In the genomic region with DNA sequence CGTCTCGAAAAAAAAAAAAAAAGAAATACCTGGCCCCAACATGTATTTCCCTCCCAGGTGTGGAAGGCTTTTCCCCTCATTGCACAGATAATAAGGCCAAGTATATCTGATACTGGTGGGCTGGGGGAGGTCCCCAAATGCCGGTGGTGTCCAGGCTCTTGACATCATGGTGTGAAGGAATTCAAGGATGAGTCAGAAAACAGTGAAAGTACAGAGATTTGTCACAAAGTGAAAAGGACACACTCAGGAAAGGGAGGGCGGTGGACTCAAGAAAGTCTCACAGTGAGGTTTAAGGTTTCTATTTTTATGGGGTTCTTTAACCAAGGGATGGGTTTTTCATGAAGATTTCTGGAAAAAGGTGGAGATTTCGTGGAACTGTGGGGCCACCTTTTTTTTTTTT, we compare ENCODE assay signal across 15 cellular contexts. TPM values are rescaled to one million over a fixed set of nuclear protein-coding genes. Genes with fewer than 3 reads are reported as not detected.
DNase-seq lines count a peak whose midpoint lies in the region; ATAC-seq and TF ChIP-seq lines count a peak whose summit lies in the region.
"Had no signal": no experiment of that assay in that cellular context is flagged by ENCODE, and none has a peak within 500 bp of the region (broad histone marks: within the 10 kb centered on the region; RNA-seq: fewer than 3 reads in every experiment).

No MANE protein-coding gene starts in this region.

- no peak overlapping the region for H3K27ac Mint-ChIP-seq in activated T-cell treated with anti-CD3 and anti-CD28 coated beads, Interleukin-2, amount 50 U/mL, for 72 hours
- no peak overlapping the region for H3K27ac Mint-ChIP-seq in stimulated activated naive CD8-positive, alpha-beta T cell treated with anti-CD3 and anti-CD28 coated beads, Interleukin-15, amount 100 ng/mL, for 72 hours

- TF ChIP-seq POLR2A in breast epithelium (IDR thresholded peaks at IDR 0.05), result no peak

- no peak overlapping the region for H3K4me3 ChIP-seq in breast epithelium
- H3K4me3 ChIP-seq: dorsolateral prefrontal cortex, right lobe of liver, thoracic aorta had no signal

- H3K9me3 ChIP-seq in breast epithelium, result no peaks in the 10 kb centered on the region
- H3K9me3 ChIP-seq: right lobe of liver, thoracic aorta had no signal

- peaks cover 11% of the 10 kb centered on the region for H3K27me3 Mint-ChIP-seq in activated T-cell treated with anti-CD3 and anti-CD28 coated beads, Interleukin-2, amount 50 U/mL, for 72 hours (ENCODE audit: low read depth)
- H3K27me3 Mint-ChIP-seq in stimulated activated naive CD8-positive, alpha-beta T cell treated with anti-CD3 and anti-CD28 coated beads, Interleukin-15, amount 100 ng/mL, for 72 hours, result peaks cover 8% of the 10 kb centered on the region

- no peaks in the 10 kb centered on the region for H3K9me3 Mint-ChIP-seq in activated T-cell treated with anti-CD3 and anti-CD28 coated beads, Interleukin-2, amount 50 U/mL, for 72 hours
- H3K9me3 Mint-ChIP-seq in stimulated activated naive CD8-positive, alpha-beta T cell treated with anti-CD3 and anti-CD28 coated beads, Interleukin-15, amount 100 ng/mL, for 72 hours, result no peaks in the 10 kb centered on the region

- no peaks in the 10 kb centered on the region for H3K4me1 ChIP-seq in breast epithelium

- no peaks in the 10 kb centered on the region for H3K27me3 ChIP-seq in breast epithelium
- H3K27me3 ChIP-seq: dorsolateral prefrontal cortex, right lobe of liver had no signal

- POLR2A ChIA-PET in HEK293T (lab: Yijun Ruan, JAX), result no interaction called here

- H3K4me3 Mint-ChIP-seq in activated T-cell treated with anti-CD3 and anti-CD28 coated beads, Interleukin-2, amount 50 U/mL, for 72 hours, result no peak overlapping the region
- H3K4me3 Mint-ChIP-seq in stimulated activated naive CD8-positive, alpha-beta T cell treated with anti-CD3 and anti-CD28 coated beads, Interleukin-15, amount 100 ng/mL, for 72 hours, result peak overlapping the region; percentile 25 to 51

- peaks cover 4% of the 10 kb centered on the region for H3K4me1 Mint-ChIP-seq in activated T-cell treated with anti-CD3 and anti-CD28 coated beads, Interleukin-2, amount 50 U/mL, for 72 hours (ENCODE audit: low read depth)
- H3K4me1 Mint-ChIP-seq in stimulated activated naive CD8-positive, alpha-beta T cell treated with anti-CD3 and anti-CD28 coated beads, Interleukin-15, amount 100 ng/mL, for 72 hours, result peaks cover 12% of the 10 kb centered on the region

- no peak overlapping the region for H3K27ac ChIP-seq in breast epithelium
- H3K27ac ChIP-seq: dorsolateral prefrontal cortex, right lobe of liver, thoracic aorta had no signal

- DNase-seq in activated T-cell treated with anti-CD3 and anti-CD28 coated beads, Interleukin-2, amount 50 U/mL, for 72 hours, result no peak
- DNase-seq in activated T-cell treated with anti-CD3 and anti-CD28 coated beads for 4 hours (no peak), HEK293T (ENCODE audit: extremely low spot score) (no peak), amygdala (lab: John Stamatoyannopoulos, UW) (no peak), breast epithelium (ENCODE audit: low spot score in 2 of 2) (no peak)
- peak in 1 of 2 donors; percentile 47 for DNase-seq in stimulated activated naive CD8-positive, alpha-beta T cell treated with anti-CD3 and anti-CD28 coated beads, Interleukin-15, amount 100 ng/mL, for 72 hours
- DNase-seq: amniotic stem cell, dorsolateral prefrontal cortex, H7, NCI-H524 treated with DMSO at 0.1 percent for 48 hours, right lobe of liver, T-helper 9 cell had no signal

- intact Hi-C loops in breast epithelium (cut with DNase I; ENCODE audit: low total_unique reads), result no loop called here

- no peak for TF ChIP-seq CTCF in breast epithelium (IDR thresholded peaks at IDR 0.05)

- no peaks in the 10 kb centered on the region for H3K36me3 ChIP-seq in breast epithelium
- H3K36me3 ChIP-seq: right lobe of liver, thoracic aorta had no signal

- CTCF ChIA-PET in HEK293T (lab: Yijun Ruan, JAX), result no interaction called here

- peak; percentile 63 to 75 for ATAC-seq in activated T-cell treated with anti-CD3 and anti-CD28 coated beads, Interleukin-2, amount 50 U/mL, for 72 hours (replicated peaks in 1 of 2)
- ATAC-seq in GM21786 (IDR thresholded peaks at IDR 0.05; ENCODE audit: unreplicated experiment) (peak; percentile 83), HG03558 (IDR thresholded peaks at IDR 0.05; ENCODE audit: extremely low read depth, unreplicated experiment) (peak; percentile 66)
- ATAC-seq in stimulated activated naive CD8-positive, alpha-beta T cell treated with anti-CD3 and anti-CD28 coated beads, Interleukin-15, amount 100 ng/mL, for 72 hours, result peak; percentile 90
- ATAC-seq: right lobe of liver had no signal

- no peaks in the 10 kb centered on the region for H3K36me3 Mint-ChIP-seq in activated T-cell treated with anti-CD3 and anti-CD28 coated beads, Interleukin-2, amount 50 U/mL, for 72 hours (ENCODE audit: insufficient read depth in 2 of 2)

TF ChIP-seq in HEK293T, 16 proteins besides CTCF, POLR2A, EP300 and RAD21:
- no peak for TF ChIP-seq L3MBTL2 (conservative IDR thresholded peaks at IDR 0.05)
- TF ChIP-seq ZNF384 (IDR thresholded peaks at IDR 0.05), result no peak
- no peak for TF ChIP-seq CTBP1 (IDR thresholded peaks at IDR 0.05; ENCODE audit: borderline replicate concordance)
- TF ChIP-seq ELF4 (IDR thresholded peaks at IDR 0.05), result no peak
- TF ChIP-seq, protein P1, sequence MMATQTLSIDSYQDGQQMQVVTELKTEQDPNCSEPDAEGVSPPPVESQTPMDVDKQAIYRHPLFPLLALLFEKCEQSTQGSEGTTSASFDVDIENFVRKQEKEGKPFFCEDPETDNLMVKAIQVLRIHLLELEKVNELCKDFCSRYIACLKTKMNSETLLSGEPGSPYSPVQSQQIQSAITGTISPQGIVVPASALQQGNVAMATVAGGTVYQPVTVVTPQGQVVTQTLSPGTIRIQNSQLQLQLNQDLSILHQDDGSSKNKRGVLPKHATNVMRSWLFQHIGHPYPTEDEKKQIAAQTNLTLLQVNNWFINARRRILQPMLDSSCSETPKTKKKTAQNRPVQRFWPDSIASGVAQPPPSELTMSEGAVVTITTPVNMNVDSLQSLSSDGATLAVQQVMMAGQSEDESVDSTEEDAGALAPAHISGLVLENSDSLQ (IDR thresholded peaks at IDR 0.05), result no peak
- no peak for TF ChIP-seq FOXA1 (IDR thresholded peaks at IDR 0.05)
- TF ChIP-seq SP1 (IDR thresholded peaks at IDR 0.05), result no peak
- TF ChIP-seq ARNT (IDR thresholded peaks at IDR 0.05), result no peak
- no peak for TF ChIP-seq BHLHE40 (IDR thresholded peaks at IDR 0.05; ENCODE audit: borderline replicate concordance)
- no peak for TF ChIP-seq FOXM1 (IDR thresholded peaks at IDR 0.05; ENCODE audit: borderline replicate concordance)
TF ChIP-seq in HEK293T: peak in this region for 0.

RNA-seq across cellular contexts. Expression of gene FZD5, which starts 37.8 kb away (rescaled TPM):
- under 1 TPM; 0.65 to 0.70 TPM for total RNA-seq in activated T-cell treated with anti-CD3 and anti-CD28 coated beads, Interleukin-2, amount 50 U/mL, for 72 hours
- total RNA-seq in breast epithelium, result 10 to 100 TPM in 2 of 3 donors, 1 to 10 TPM in 1; 5.2 to 17.0 (median 12.1) TPM

Comparison
In these comparisons a context has a peak if more than half of its experiments do, and no peak if none do; other contexts are left out.
1. H3K4me3 Mint-ChIP-seq: peak in stimulated activated naive CD8-positive, alpha-beta T cell treated with anti-CD3 and anti-CD28 coated beads, Interleukin-15, amount 100 ng/mL, for 72 hours (2 of 2); none in activated T-cell treated with anti-CD3 and anti-CD28 coated beads, Interleukin-2, amount 50 U/mL, for 72 hours (0 of 2).
2. Peak in every context shown above with its lines, with median percentiles within 50 percentile points of each other: ATAC-seq.